Comparison of ENCODE assay signal across 31 cellular contexts in genomic region chr11:64006468-64006867, GRCh38. TPM values are rescaled to one million over a fixed set of nuclear protein-coding genes. Genes with fewer than 3 reads are reported as not detected.
DNase-seq lines count a peak whose midpoint lies in the region; ATAC-seq, FAIRE-seq and TF ChIP-seq lines count a peak whose summit lies in the region.
"Had no signal": no experiment of that assay in that cellular context is flagged by ENCODE, and none has a peak within 500 bp of the region (broad histone marks: within the 10 kb centered on the region; RNA-seq: fewer than 3 reads in every experiment).

No MANE protein-coding gene starts in this region.

- H3K27me3 ChIP-seq in astrocyte (ENCODE audit: insufficient read depth, low read length) (no peaks in the 10 kb centered on the region), lower lobe of right lung (ENCODE audit: low read depth) (no peaks in the 10 kb centered on the region), spleen (replicated peaks in 1 of 7) (peaks cover 0 to 46% (median 0%) of the 10 kb centered on the region in 7 donors)
- H3K27me3 ChIP-seq: ascending aorta, BE2C, colonic mucosa, testis had no signal

- no peak overlapping the region for H3K4me3 ChIP-seq in astrocyte (ENCODE audit: insufficient read depth, low read depth, low read length)
- no peak overlapping the region for H3K4me3 ChIP-seq in lower lobe of right lung
- H3K4me3 ChIP-seq in spleen = no peak overlapping the region

- H3K9me3 ChIP-seq in astrocyte (ENCODE audit: insufficient read depth, low read depth, low read length) = no peaks in the 10 kb centered on the region
- H3K9me3 ChIP-seq in lower lobe of right lung = no peaks in the 10 kb centered on the region
- H3K9me3 ChIP-seq in spleen = no peaks in the 10 kb centered on the region
- H3K9me3 ChIP-seq: ascending aorta, BE2C, colonic mucosa, testis had no signal

- no peak for ATAC-seq in naive B cell (ENCODE audit: low read depth in 2 of 2)
- ATAC-seq in lower lobe of right lung = no peak
- ATAC-seq: activated CD8-positive, alpha-beta memory T cell treated with anti-CD3 and anti-CD28 coated beads, Interleukin-2, amount 10 ng/mL, durations not matched to agents 7 days and 5 days had no signal

- WGBS in spleen, 5 donors = 48 to 81% (median 64%) methylated on average over 5 to 11 of the region's 11 CpGs

- peak overlapping the region; percentile 80; the same call in 1 of the 2 replicates for H3K4me3 Mint-ChIP-seq in HFFc6
- no peak overlapping the region for H3K4me3 Mint-ChIP-seq in astrocyte (ENCODE audit: unreplicated experiment)
- H3K4me3 Mint-ChIP-seq in naive B cell = peak overlapping the region in 5 of 8 donors; percentile 40 to 89 (median 63)
- H3K4me3 Mint-ChIP-seq: activated CD8-positive, alpha-beta memory T cell treated with anti-CD3 and anti-CD28 coated beads, Interleukin-2, amount 10 ng/mL, durations not matched to agents 7 days and 5 days had no signal

- H3K36me3 ChIP-seq in astrocyte (ENCODE audit: insufficient read depth, low read length) (no peaks in the 10 kb centered on the region), lower lobe of right lung (no peaks in the 10 kb centered on the region), spleen (no peaks in the 10 kb centered on the region)
- H3K36me3 ChIP-seq: ascending aorta, BE2C, colonic mucosa had no signal

- H3K4me1 Mint-ChIP-seq in HFFc6 (ENCODE audit: low read depth) (peaks cover 38% of the 10 kb centered on the region), astrocyte (ENCODE audit: low read depth, unreplicated experiment) (peaks cover 5% of the 10 kb centered on the region), naive B cell (peaks cover 17 to 25% (median 21%) of the 10 kb centered on the region in 3 donors)

- H3K27me3 Mint-ChIP-seq in HFFc6 (ENCODE audit: insufficient read depth) (peaks cover 10% of the 10 kb centered on the region), astrocyte (ENCODE audit: low read depth, unreplicated experiment) (peaks cover 52% of the 10 kb centered on the region), naive B cell (peaks cover 19 to 63% (median 43%) of the 10 kb centered on the region in 3 donors)

- no peaks in the 10 kb centered on the region for H3K79me2 ChIP-seq in astrocyte (ENCODE audit: insufficient read depth, low read length)

- H3K27ac ChIP-seq in astrocyte (ENCODE audit: low read depth, low read length) (no peak overlapping the region), lower lobe of right lung (no peak overlapping the region), spleen (peak overlapping the region in 1 of 8 donors; percentile 79)
- H3K27ac ChIP-seq: colonic mucosa had no signal

- no peak overlapping the region for H3K9ac ChIP-seq in astrocyte (ENCODE audit: low read length)

- TF ChIP-seq CTCF in HFFc6 (IDR thresholded peaks at IDR 0.05) (no peak), astrocyte (IDR thresholded peaks at IDR 0.05; ENCODE audit: insufficient read depth, low read depth, low read length) (no peak), lower lobe of right lung (IDR thresholded peaks at IDR 0.05) (no peak), spleen (IDR thresholded peaks at IDR 0.05 in 8 of 11, conservative IDR thresholded peaks at IDR 0.05 in 3 of 11) (no peak)

- intact Hi-C loops in lower lobe of right lung (cut with DNase I) (no loop called here), spleen (cut with DNase I; ENCODE audit: low total_unique reads) (no loop called here)

- no peak overlapping the region for H2AFZ ChIP-seq in astrocyte (ENCODE audit: low read depth, low read length)

- H3K4me2 ChIP-seq in astrocyte (ENCODE audit: low read length) = peak overlapping the region; percentile 89

- peaks cover 16% of the 10 kb centered on the region for H4K20me1 ChIP-seq in astrocyte (ENCODE audit: insufficient read depth, low read length)

- TF ChIP-seq POLR2A in spleen (IDR thresholded peaks at IDR 0.05) = no peak

- H3K4me1 ChIP-seq in astrocyte (ENCODE audit: insufficient read depth, low read length) (peaks cover 17% of the 10 kb centered on the region), lower lobe of right lung (peaks cover 25% of the 10 kb centered on the region), spleen (peaks cover 27 to 79% (median 59%) of the 10 kb centered on the region in 6 donors)
- H3K4me1 ChIP-seq: BE2C had no signal

- no peaks in the 10 kb centered on the region for H3K36me3 Mint-ChIP-seq in HFFc6 (ENCODE audit: low read depth)
- peaks cover 3% of the 10 kb centered on the region for H3K36me3 Mint-ChIP-seq in astrocyte (ENCODE audit: low read depth, unreplicated experiment)
- H3K36me3 Mint-ChIP-seq in naive B cell = peaks cover 0 to 16% of the 10 kb centered on the region in 2 donors
- H3K36me3 Mint-ChIP-seq: activated CD8-positive, alpha-beta memory T cell treated with anti-CD3 and anti-CD28 coated beads, Interleukin-2, amount 10 ng/mL, durations not matched to agents 7 days and 5 days had no signal

- H3K9me3 Mint-ChIP-seq in HFFc6 (no peaks in the 10 kb centered on the region), astrocyte (ENCODE audit: unreplicated experiment) (peaks cover 2% of the 10 kb centered on the region), naive B cell (peaks cover 0 to 8% (median 0%) of the 10 kb centered on the region in 7 donors)

- no peak overlapping the region for H3K27ac Mint-ChIP-seq in HFFc6
- no peak overlapping the region for H3K27ac Mint-ChIP-seq in astrocyte (ENCODE audit: unreplicated experiment)
- peak overlapping the region in 1 of 6 donors; percentile 74 for H3K27ac Mint-ChIP-seq in naive B cell
- H3K27ac Mint-ChIP-seq: activated CD8-positive, alpha-beta memory T cell treated with anti-CD3 and anti-CD28 coated beads, Interleukin-2, amount 10 ng/mL, durations not matched to agents 7 days and 5 days had no signal

- DNase-seq in 8988T (peak; percentile 55), HFFc6 (no peak), astrocyte (ENCODE audit: low read depth) (no peak), naive B cell (no peak), lower lobe of right lung (no peak), spleen (no peak)
- DNase-seq in activated CD4-positive, CD25-positive, alpha-beta regulatory T cell treated with anti-CD3 and anti-CD28 coated beads, Interleukin-2, amount 50 U/mL, for 72 hours = no peak
- DNase-seq: activated CD4-positive, alpha-beta T cell treated with anti-CD3 and anti-CD28 coated beads, Interleukin-2, amount 50 U/mL, for 4 hours; activated CD8-positive, alpha-beta memory T cell treated with anti-CD3 and anti-CD28 coated beads, Interleukin-2, amount 10 ng/mL, durations not matched to agents 7 days and 5 days; activated T-cell treated with anti-CD3 and anti-CD28 coated beads, Interleukin-2, amount 50 U/mL, for 48 hours; BE2C; CD8-positive, alpha-beta memory T cell; effector CD8-positive, alpha-beta T cell; NCI-H1694; NCI-H446; NCI-H774; RPMI8226; stimulated activated naive CD4-positive, alpha-beta T cell; T-helper 1 cell had no signal

- no peak for FAIRE-seq in astrocyte (lab: Jason Lieb, UNC)
- FAIRE-seq: GM18507, islet of Langerhans had no signal

RNA-seq across cellular contexts. Expression of gene OTUB1, which starts 20.2 kb away (rescaled TPM):
- 10 to 100 TPM; 84.4 to 98.2 (median 90.9) TPM for total RNA-seq in HFFc6 (2021; fragmentation: NEBNext Ultra II Directional; extraction: Animal tissue kit (Norgen Biotek cat#: 25700))
- total RNA-seq in astrocyte (77.9 and 78.5 TPM in 2 replicates), lower lobe of right lung (61.9 TPM), spleen (10 to 100 TPM; 56.1 to 65.8 (median 58.8) TPM)
- polyA plus RNA-seq in naive B cell (ENCODE audit: low read depth in 6 of 6) (100 to 1,000 TPM; 101 to 151 (median 113) TPM), spleen (10 to 100 TPM; 65.5 to 89.7 (median 83.5) TPM)

RNA-seq across cellular contexts. Expression of gene FLRT1, which starts 29.3 kb away (rescaled TPM):
- under 1 TPM in 5 of 6 experiments, not detected in 1; 0.07 to 0.38 (median 0.30) TPM for total RNA-seq in HFFc6 (2021; fragmentation: NEBNext Ultra II Directional; extraction: Animal tissue kit (Norgen Biotek cat#: 25700))
- total RNA-seq in astrocyte (0.20 and 0.41 TPM in 2 replicates), lower lobe of right lung (not detected), spleen (under 1 TPM in 5 of 7 donors, not detected in 2; 0.10 to 0.51 (median 0.17) TPM)
- polyA plus RNA-seq in naive B cell (ENCODE audit: low read depth in 6 of 6) (not detected), spleen (under 1 TPM in 2 of 3 donors, not detected in 1; 0.03 to 0.16 TPM)
- total RNA-seq: activated CD8-positive, alpha-beta memory T cell treated with anti-CD3 and anti-CD28 coated beads, Interleukin-2, amount 10 ng/mL, durations not matched to agents 7 days and 5 days; CD8-positive, alpha-beta memory T cell; epithelial cell of proximal tubule; glomerular endothelial cell; left lobe of liver; LHCN-M2; omental fat pad; pulmonary artery endothelial cell; SK-MEL-5 had no signal
- polyA plus RNA-seq: CD8-positive, alpha-beta memory T cell had no signal

RNA-seq across cellular contexts. Expression of gene COX8A, which starts 32.0 kb away (rescaled TPM):
- 100 to 1,000 TPM; 422 to 571 (median 505) TPM for total RNA-seq in HFFc6 (2021; fragmentation: NEBNext Ultra II Directional; extraction: Animal tissue kit (Norgen Biotek cat#: 25700))
- total RNA-seq in astrocyte = 274 and 289 TPM in 2 replicates
- 100 to 1,000 TPM; 244 to 345 (median 285) TPM for polyA plus RNA-seq in naive B cell (ENCODE audit: low read depth in 6 of 6)
- total RNA-seq in lower lobe of right lung = 212 TPM
- total RNA-seq in spleen = 100 to 1,000 TPM; 181 to 531 (median 217) TPM
- polyA plus RNA-seq in spleen = 100 to 1,000 TPM; 340 to 698 (median 481) TPM
